ENCODE assay signal across 9 cellular contexts in genomic region chr15:96514607-96515285, GRCh38.
"Had no signal": no experiment of that assay in that cellular context is flagged by ENCODE, and none has a peak within 500 bp of the region (broad histone marks: within the 10 kb centered on the region; RNA-seq: fewer than 3 reads in every experiment).

No MANE protein-coding gene starts in this region.

- H3K27ac ChIP-seq: gastroesophageal sphincter, hepatocyte, upper lobe of right lung had no signal

- H3K4me3 ChIP-seq: gastroesophageal sphincter, hepatocyte, upper lobe of right lung had no signal

- H3K27me3 ChIP-seq: hepatocyte, upper lobe of right lung had no signal

- DNase-seq: activated CD4-positive, alpha-beta T cell treated with anti-CD3 and anti-CD28 coated beads for 48 hours; activated naive CD4-positive, alpha-beta T cell treated with anti-CD3 and anti-CD28 coated beads, Interleukin-2, amount 10 ng/mL, durations not matched to agents 7 days and 5 days; stimulated activated CD4-positive, alpha-beta T cell treated with anti-CD3 and anti-CD28 coated beads, Interleukin-4, amount 100 ng/mL, for 1 hour; stimulated activated CD8-positive, alpha-beta memory T cell treated with anti-CD3 and anti-CD28 coated beads, Interleukin-4, amount 100 ng/mL, for 48 hours; stimulated activated naive CD8-positive, alpha-beta T cell treated with anti-CD3 and anti-CD28 coated beads, Interleukin-15, Interleukin-2, amounts not matched to agents 100 U/mL and 50 U/mL, for 24 hours; upper lobe of right lung had no signal

- H3K9me3 ChIP-seq: upper lobe of right lung had no signal

- H2AFZ ChIP-seq: hepatocyte had no signal

- ATAC-seq: gastroesophageal sphincter; stimulated activated naive CD8-positive, alpha-beta T cell treated with anti-CD3 and anti-CD28 coated beads, Interleukin-15, Interleukin-2, amounts not matched to agents 100 U/mL and 50 U/mL, for 24 hours; upper lobe of right lung; WTC11 had no signal

- H3K79me2 ChIP-seq: hepatocyte had no signal

- H3K4me1 ChIP-seq: gastroesophageal sphincter, upper lobe of right lung had no signal

- H3K36me3 ChIP-seq: gastroesophageal sphincter, upper lobe of right lung had no signal
